ENCODE assay signal across 28 cellular contexts in genomic region chr7:129773328-129773731, GRCh38.
A peak's percentile ranks its signal among the peaks of the same experiment; 100 is the strongest.
DNase-seq lines count a peak whose midpoint lies in the region; ATAC-seq and TF ChIP-seq lines count a peak whose summit lies in the region.
"Had no signal": no experiment of that assay in that cellular context is flagged by ENCODE, and none has a peak within 500 bp of the region (broad histone marks: within the 10 kb centered on the region; RNA-seq: fewer than 3 reads in every experiment).

No MANE protein-coding gene starts in this region.

- H2AFZ ChIP-seq in osteoblast (ENCODE audit: low read length): no peak overlapping the region

- TF ChIP-seq CTCF in NB4 (IDR thresholded peaks at IDR 0.05; ENCODE audit: low read depth, low read length) (no peak), activated B cell treated with CpG ODN at 0.5 μM for 24 hours (IDR thresholded peaks at IDR 0.05) (no peak), osteoblast (IDR thresholded peaks at IDR 0.05; ENCODE audit: extremely low read depth, low read depth, low read length) (no peak)

- H3K4me1 ChIP-seq in osteoblast (ENCODE audit: insufficient read depth, low read length): no peaks in the 10 kb centered on the region

- ATAC-seq in activated B cell treated with CpG ODN at 0.5 μM for 24 hours (ENCODE audit: low read depth): peak; percentile 65
- no peak for ATAC-seq in GM18861 (IDR thresholded peaks at IDR 0.05; ENCODE audit: unreplicated experiment)
- no peak for ATAC-seq in GM21737 (IDR thresholded peaks at IDR 0.05; ENCODE audit: unreplicated experiment)
- no peak for ATAC-seq in activated T-cell treated with anti-CD3 and anti-CD28 coated beads, Interleukin-2, amount 50 U/mL, for 72 hours (replicated peaks in 1 of 2)
- ATAC-seq: CD8-positive, alpha-beta T cell; lower lobe of right lung; stimulated activated naive CD8-positive, alpha-beta T cell treated with anti-CD3 and anti-CD28 coated beads, Interleukin-15, amount 100 ng/mL, for 72 hours; WTC11 had no signal

- no peaks in the 10 kb centered on the region for H3K36me3 ChIP-seq in osteoblast (ENCODE audit: insufficient read depth, low read length)
- H3K36me3 ChIP-seq: lower lobe of right lung, right atrium auricular region, tibial nerve had no signal

- H3K79me2 ChIP-seq in osteoblast (ENCODE audit: insufficient read depth, low read length): no peaks in the 10 kb centered on the region

- no peak overlapping the region for H3K27ac ChIP-seq in osteoblast (ENCODE audit: low read depth, low read length)
- H3K27ac ChIP-seq: KMS-11, lower lobe of right lung, right atrium auricular region, tibial nerve had no signal

- H4K20me1 ChIP-seq in osteoblast (ENCODE audit: insufficient read depth, low read length): no peaks in the 10 kb centered on the region

- peaks cover 13% of the 10 kb centered on the region for H3K27me3 Mint-ChIP-seq in activated B cell treated with CpG ODN at 0.5 μM for 24 hours
- H3K27me3 Mint-ChIP-seq in activated T-cell treated with anti-CD3 and anti-CD28 coated beads, Interleukin-2, amount 50 U/mL, for 72 hours (ENCODE audit: low read depth): peaks cover 20% of the 10 kb centered on the region

- no peak overlapping the region for H3K4me3 ChIP-seq in NB4 (ENCODE audit: low read depth, low read length)
- H3K4me3 ChIP-seq in osteoblast (ENCODE audit: insufficient read depth, low read length): no peak overlapping the region
- H3K4me3 ChIP-seq: lower lobe of right lung, right atrium auricular region, tibial nerve had no signal

- DNase-seq in Daoy (ENCODE audit: low read depth) (peak; percentile 64), NB4 (ENCODE audit: low read depth) (peak; percentile 53), activated B cell treated with CpG ODN at 0.5 μM for 24 hours (no peak), osteoblast (ENCODE audit: insufficient read length, low spot score, missing footprints) (peak; percentile 91), LoVo (ENCODE audit: low spot score) (no peak)
- DNase-seq in activated T-cell treated with anti-CD3 and anti-CD28 coated beads, Interleukin-2, amount 50 U/mL, for 72 hours: no peak
- DNase-seq: activated CD4-positive, alpha-beta T cell treated with anti-CD3 and anti-CD28 coated beads, Interleukin-2, amount 50 U/mL, for 4 hours; activated CD8-positive, alpha-beta memory T cell treated with anti-CD3 and anti-CD28 coated beads, Interleukin-2, amount 50 U/mL, for 48 hours; activated effector memory CD4-positive, alpha-beta T cell treated with Interleukin-2 at 50 U/mL for 16 hours; CD8-positive, alpha-beta T cell; DND-41; effector CD8-positive, alpha-beta T cell; HCEC 1CT; islet precursor cell; lower lobe of right lung; NCI-H1048; NCI-H2029 treated with DMSO at 0.1 percent for 48 hours; NCI-H446; NK-92 treated with Interleukin-12 subunit alpha and Interleukin-12 subunit beta, amount 100 ng/mL, for 24 hours; nucleus accumbens; stimulated activated naive CD8-positive, alpha-beta T cell treated with anti-CD3 and anti-CD28 coated beads, Interleukin-15, amount 100 ng/mL, for 72 hours had no signal

- POLR2A ChIA-PET in activated B cell treated with CpG ODN at 0.5 μM for 24 hours (lab: Charles Lee): no interaction called here

- no peak overlapping the region for H3K4me2 ChIP-seq in osteoblast (ENCODE audit: insufficient read depth, low read length)
- H3K4me2 ChIP-seq: KMS-11 had no signal

- no peak overlapping the region for H3K27ac Mint-ChIP-seq in activated B cell treated with CpG ODN at 0.5 μM for 24 hours
- H3K27ac Mint-ChIP-seq in activated T-cell treated with anti-CD3 and anti-CD28 coated beads, Interleukin-2, amount 50 U/mL, for 72 hours: no peak overlapping the region
- H3K27ac Mint-ChIP-seq: CD8-positive, alpha-beta T cell; stimulated activated naive CD8-positive, alpha-beta T cell treated with anti-CD3 and anti-CD28 coated beads, Interleukin-15, amount 100 ng/mL, for 72 hours; T-helper 2 cell treated with Interferon-gamma antibody and Interleukin-4, amounts not matched to agents 5 μg/mL and 100 μg/mL, for 36 hours; WTC11 had no signal

- H3K9me3 ChIP-seq in osteoblast (ENCODE audit: low read depth, low read length): no peaks in the 10 kb centered on the region
- H3K9me3 ChIP-seq: lower lobe of right lung, right atrium auricular region, tibial nerve had no signal

- H3K27me3 ChIP-seq in osteoblast (ENCODE audit: insufficient read depth, low read length): peaks cover 22% of the 10 kb centered on the region

- H3K36me3 Mint-ChIP-seq in activated B cell treated with CpG ODN at 0.5 μM for 24 hours (ENCODE audit: low read depth): no peaks in the 10 kb centered on the region
- no peaks in the 10 kb centered on the region for H3K36me3 Mint-ChIP-seq in activated T-cell treated with anti-CD3 and anti-CD28 coated beads, Interleukin-2, amount 50 U/mL, for 72 hours (ENCODE audit: insufficient read depth in 2 of 2)
- H3K36me3 Mint-ChIP-seq: CD8-positive, alpha-beta T cell had no signal

- no peak for TF ChIP-seq POLR2A in NB4 (IDR thresholded peaks at IDR 0.05; ENCODE audit: extremely low read depth, insufficient read length)

- no peaks in the 10 kb centered on the region for H3K4me1 Mint-ChIP-seq in activated B cell treated with CpG ODN at 0.5 μM for 24 hours
- H3K4me1 Mint-ChIP-seq in activated T-cell treated with anti-CD3 and anti-CD28 coated beads, Interleukin-2, amount 50 U/mL, for 72 hours (ENCODE audit: low read depth): peaks cover 3% of the 10 kb centered on the region

- CTCF ChIA-PET in activated B cell treated with CpG ODN at 0.5 μM for 24 hours (lab: Charles Lee): no interaction called here

- H3K9me3 Mint-ChIP-seq in activated B cell treated with CpG ODN at 0.5 μM for 24 hours: no peaks in the 10 kb centered on the region
- no peaks in the 10 kb centered on the region for H3K9me3 Mint-ChIP-seq in activated T-cell treated with anti-CD3 and anti-CD28 coated beads, Interleukin-2, amount 50 U/mL, for 72 hours
- H3K9me3 Mint-ChIP-seq: CD8-positive, alpha-beta T cell; stimulated activated naive CD8-positive, alpha-beta T cell treated with anti-CD3 and anti-CD28 coated beads, Interleukin-15, amount 100 ng/mL, for 72 hours; T-helper 2 cell treated with Interferon-gamma antibody and Interleukin-4, amounts not matched to agents 5 μg/mL and 100 μg/mL, for 36 hours; WTC11 had no signal

- intact Hi-C loops in activated B cell treated with CpG ODN at 0.5 μM for 24 hours (cut with micrococcal nuclease): no loop called here

- H3K4me3 Mint-ChIP-seq in activated B cell treated with CpG ODN at 0.5 μM for 24 hours: no peak overlapping the region
- no peak overlapping the region for H3K4me3 Mint-ChIP-seq in activated T-cell treated with anti-CD3 and anti-CD28 coated beads, Interleukin-2, amount 50 U/mL, for 72 hours
- H3K4me3 Mint-ChIP-seq: CD8-positive, alpha-beta T cell; stimulated activated naive CD8-positive, alpha-beta T cell treated with anti-CD3 and anti-CD28 coated beads, Interleukin-15, amount 100 ng/mL, for 72 hours; T-helper 2 cell treated with Interferon-gamma antibody and Interleukin-4, amounts not matched to agents 5 μg/mL and 100 μg/mL, for 36 hours had no signal

Comparison
In these comparisons a context has a peak if more than half of its experiments do, and no peak if none do; other contexts are left out.
1. DNase-seq: peak in Daoy (single experiment), NB4 (single experiment) and osteoblast (single experiment); none in activated B cell treated with CpG ODN at 0.5 μM for 24 hours (single experiment), LoVo (single experiment) and activated T-cell treated with anti-CD3 and anti-CD28 coated beads, Interleukin-2, amount 50 U/mL, for 72 hours (0 of 2).